In genomic region chr4:54226399-54227260, GRCh38 we compare ENCODE assay signal across 8 cellular contexts. TPM values are rescaled to one million over a fixed set of nuclear protein-coding genes. Genes with fewer than 3 reads are reported as not detected.
A peak's percentile ranks its signal among the peaks of the same experiment; 100 is the strongest.
DNase-seq lines count a peak whose midpoint lies in the region; ATAC-seq and TF ChIP-seq lines count a peak whose summit lies in the region.

No MANE protein-coding gene starts in this region.

- WGBS in ectodermal cell, 2 experiments = 1% methylated on average over 46 to 47 of the region's 47 CpGs

- peaks cover 34% of the 10 kb centered on the region for H3K4me1 ChIP-seq in ectodermal cell (ENCODE audit: control insufficient read depth, insufficient read depth, low read length)
- H3K4me1 ChIP-seq in mucosa of descending colon (ENCODE audit: low read depth) = peaks cover 41% of the 10 kb centered on the region
- H3K4me1 ChIP-seq in vagina = peaks cover 49% of the 10 kb centered on the region

- H3K27ac ChIP-seq in ectodermal cell (ENCODE audit: insufficient read depth, low read depth, low read length, poor library complexity, severe bottlenecking) = no peak overlapping the region
- peak overlapping the region; percentile 81 for H3K27ac ChIP-seq in vagina

- DNase-seq in Right ventricle myocardium inferior (ENCODE audit: missing footprints) (peak; percentile 82), cardiac septum (ENCODE audit: low spot score) (no peak), mucosa of descending colon (peak; percentile 45 to 71 (median 50)), vagina (ENCODE audit: extremely low spot score in 2 of 2) (peak in 1 of 2 donors; percentile 89), KBM-7 (no peak), NCI-H1436 treated with DMSO at 0.1 percent for 48 hours (lab: John Stamatoyannopoulos, UW) (no peak)

- ATAC-seq in Right ventricle myocardium inferior (peak; percentile 63), mucosa of descending colon (peak; percentile 23), HG03354 (IDR thresholded peaks at IDR 0.05; ENCODE audit: poor library complexity, severe bottlenecking, unreplicated experiment) (no peak)

- intact Hi-C loops in Right ventricle myocardium inferior (cut with DNase I) (loop anchor here (5.0 kb wide), 1 partner anchor 1029 kb away; no protein-coding TSS in a partner anchor), cardiac septum (cut with DNase I) (loop anchor here (5.0 kb wide), 1 partner anchor 524 kb away; no protein-coding TSS in a partner anchor), mucosa of descending colon (cut with DNase I, micrococcal nuclease) (loop anchor here (5.0 to 10.0 kb wide), 2 partner anchors 299 to 1032 kb away; no protein-coding TSS in a partner anchor), vagina (cut with DNase I) (loop anchor here (10.0 kb wide), 1 partner anchor 1852 kb away; no protein-coding TSS in a partner anchor)

- H3K27me3 ChIP-seq in ectodermal cell (ENCODE audit: control insufficient read depth, insufficient read depth, low read length, poor library complexity, severe bottlenecking) (peaks cover 95% of the 10 kb centered on the region), vagina (peaks cover 19% of the 10 kb centered on the region)

- H3K4me3 ChIP-seq in ectodermal cell (ENCODE audit: insufficient read depth, low read depth, low read length) (peak overlapping the region; percentile 53), mucosa of descending colon (no peak overlapping the region), vagina (peak overlapping the region; percentile 37 to 65)

- in situ Hi-C loops in KBM-7 (cut with MboI; ENCODE audit: low pct_unique_long_range_greater_than_20kb, low sequenced_read_pairs) = loop anchor here (10.0 to 25.0 kb wide), 2 partner anchors 312 to 1214 kb away; no protein-coding TSS in a partner anchor

- TF ChIP-seq CTCF in mucosa of descending colon (IDR thresholded peaks at IDR 0.05) = no peak
- TF ChIP-seq CTCF in vagina (IDR thresholded peaks at IDR 0.05) = no peak

- H3K9me3 ChIP-seq in ectodermal cell (ENCODE audit: control insufficient read depth, low read length) = no peaks in the 10 kb centered on the region
- no peaks in the 10 kb centered on the region for H3K9me3 ChIP-seq in mucosa of descending colon
- no peaks in the 10 kb centered on the region for H3K9me3 ChIP-seq in vagina

- peak in 1 of 2 donors; percentile 78 for TF ChIP-seq POLR2A in vagina (IDR thresholded peaks at IDR 0.05)

- H3K36me3 ChIP-seq in ectodermal cell (ENCODE audit: control insufficient read depth, insufficient read depth, low read length) (no peaks in the 10 kb centered on the region), mucosa of descending colon (ENCODE audit: low read depth) (no peaks in the 10 kb centered on the region), vagina (no peaks in the 10 kb centered on the region)

RNA-seq across cellular contexts. Expression of gene PDGFRA, which starts 2.5 kb away (rescaled TPM):
- total RNA-seq in Right ventricle myocardium inferior (38.5 TPM), cardiac septum (23.4 TPM), mucosa of descending colon (100 to 1,000 TPM in 1 of 3 donors, 10 to 100 TPM in 2; 31.6 to 110 (median 60.6) TPM), vagina (141 TPM)
- 5.5 TPM for polyA plus RNA-seq in ectodermal cell (2013, experiment 1 of 4)
- 6.2 TPM for polyA plus RNA-seq in ectodermal cell (2013, experiment 2 of 4)
- 5.9 TPM for polyA plus RNA-seq in ectodermal cell (2013, experiment 3 of 4)
- polyA plus RNA-seq in ectodermal cell (2013, experiment 4 of 4) = 8.0 TPM

Comparison
In these comparisons a context has a peak if more than half of its experiments do, and no peak if none do; other contexts are left out.
1. DNase-seq: peak in Right ventricle myocardium inferior (single experiment) and mucosa of descending colon (3 of 3); none in cardiac septum (single experiment), KBM-7 (single experiment) and NCI-H1436 treated with DMSO at 0.1 percent for 48 hours (single experiment).